21 cellular contexts compared by ENCODE assay signal in genomic region chr16:901715-902601, GRCh38.
DNase-seq lines count a peak whose midpoint lies in the region; ATAC-seq and TF ChIP-seq lines count a peak whose summit lies in the region.
"Had no signal": no experiment of that assay in that cellular context is flagged by ENCODE, and none has a peak within 500 bp of the region (broad histone marks: within the 10 kb centered on the region; RNA-seq: fewer than 3 reads in every experiment).

No MANE protein-coding gene starts in this region.

- TF ChIP-seq CTCF in WERI-Rb-1 (IDR thresholded peaks at IDR 0.05; ENCODE audit: low read depth, low read length), result no peak
- TF ChIP-seq CTCF in endodermal cell (conservative IDR thresholded peaks at IDR 0.05), result no peak

- H3K9ac ChIP-seq in endodermal cell (ENCODE audit: extremely low read depth, low read length, poor library complexity, severe bottlenecking), result no peak overlapping the region
- H3K9ac ChIP-seq: BLaER1 had no signal

- no peak overlapping the region for H3K27ac ChIP-seq in WERI-Rb-1
- no peak overlapping the region for H3K27ac ChIP-seq in endodermal cell (ENCODE audit: low read depth, low read length)
- H3K27ac ChIP-seq: 22Rv1, BLaER1 had no signal

- H3K4me3 ChIP-seq in WERI-Rb-1 (ENCODE audit: low read depth, low read length), result no peak overlapping the region
- H3K4me3 ChIP-seq in endodermal cell (ENCODE audit: low read length), result no peak overlapping the region
- H3K4me3 ChIP-seq: BLaER1 had no signal

- peak; percentile 48 for DNase-seq in Right ventricle myocardium inferior (ENCODE audit: missing footprints)
- DNase-seq in cardiac septum (ENCODE audit: low spot score), result no peak
- peak in 35 of 42 donors; percentile 35 to 81 (median 62) for DNase-seq in head of caudate nucleus
- peak; percentile 52 for DNase-seq in medulla oblongata (ENCODE audit: extremely low spot score)
- DNase-seq in SHP77 treated with DMSO at 0.1 percent for 48 hours (lab: John Stamatoyannopoulos, UW), result no peak
- DNase-seq in WERI-Rb-1, result no peak
- DNase-seq in endodermal cell, result no peak
- DNase-seq: activated B cell treated with CpG ODN at 0.5 μM for 24 hours; activated CD8-positive, alpha-beta T cell treated with anti-CD3 and anti-CD28 coated beads, Interleukin-2, amount 10 ng/mL, durations not matched to agents 7 days and 5 days; activated T-cell treated with anti-CD3 and anti-CD28 coated beads, Interleukin-2, amount 50 U/mL, for 48 hours; cortex of kidney; NCI-H1417; NCI-H2171; NCI-H69; OCI-M1; stimulated activated CD4-positive, alpha-beta T cell treated with anti-CD3 and anti-CD28 coated beads, Interleukin-15, amount 100 ng/mL, for 24 hours had no signal

- no peaks in the 10 kb centered on the region for H3K4me1 ChIP-seq in endodermal cell (ENCODE audit: control insufficient read depth, insufficient read depth, low read length)

- peaks cover 17% of the 10 kb centered on the region for H3K9me3 Mint-ChIP-seq in endodermal cell
- H3K9me3 Mint-ChIP-seq: activated B cell treated with CpG ODN at 0.5 μM for 24 hours had no signal

- H3K4me3 Mint-ChIP-seq in endodermal cell, result no peak overlapping the region
- H3K4me3 Mint-ChIP-seq: activated B cell treated with CpG ODN at 0.5 μM for 24 hours; activated CD8-positive, alpha-beta T cell treated with anti-CD3 and anti-CD28 coated beads, Interleukin-2, amount 10 ng/mL, durations not matched to agents 7 days and 5 days; T-helper 2 cell treated with Interferon-gamma antibody and Interleukin-4, amounts not matched to agents 5 μg/mL and 100 μg/mL, for 36 hours had no signal

- H3K36me3 ChIP-seq in WERI-Rb-1 (no peaks in the 10 kb centered on the region), endodermal cell (ENCODE audit: control insufficient read depth, insufficient read depth, low read length) (no peaks in the 10 kb centered on the region)

- H3K9me3 ChIP-seq in WERI-Rb-1 (ENCODE audit: severe bottlenecking) (peaks cover 3% of the 10 kb centered on the region), endodermal cell (ENCODE audit: control insufficient read depth, low read length) (no peaks in the 10 kb centered on the region)

- peak; percentile 79 for ATAC-seq in Right ventricle myocardium inferior
- no peak for ATAC-seq in HG02981 (IDR thresholded peaks at IDR 0.05; ENCODE audit: unreplicated experiment)
- ATAC-seq: activated CD8-positive, alpha-beta T cell treated with anti-CD3 and anti-CD28 coated beads, Interleukin-2, amount 10 ng/mL, durations not matched to agents 7 days and 5 days; activated naive CD4-positive, alpha-beta T cell treated with anti-CD3 and anti-CD28 coated beads, Interleukin-2, amount 50 U/mL, for 72 hours had no signal

- 91 to 94% methylated on average over 5 to 32 of the region's 32 CpGs for WGBS in endodermal cell (ENCODE audit: insufficient coverage in 1 of 2, insufficient read length in 1 of 2), 2 experiments

- H3K27me3 Mint-ChIP-seq in endodermal cell (ENCODE audit: insufficient read depth), result no peaks in the 10 kb centered on the region
- H3K27me3 Mint-ChIP-seq: activated B cell treated with CpG ODN at 0.5 μM for 24 hours had no signal

- intact Hi-C loops in Right ventricle myocardium inferior (cut with DNase I) (no loop called here), cardiac septum (cut with DNase I) (no loop called here), head of caudate nucleus (cut with DNase I) (no loop called here)

- no peak overlapping the region for H3K27ac Mint-ChIP-seq in endodermal cell
- H3K27ac Mint-ChIP-seq: activated B cell treated with CpG ODN at 0.5 μM for 24 hours; activated CD8-positive, alpha-beta T cell treated with anti-CD3 and anti-CD28 coated beads, Interleukin-2, amount 10 ng/mL, durations not matched to agents 7 days and 5 days; activated naive CD4-positive, alpha-beta T cell treated with anti-CD3 and anti-CD28 coated beads, Interleukin-2, amount 50 U/mL, for 72 hours; T-helper 2 cell treated with Interferon-gamma antibody and Interleukin-4, amounts not matched to agents 5 μg/mL and 100 μg/mL, for 36 hours had no signal

- H3K4me1 Mint-ChIP-seq in endodermal cell, result no peaks in the 10 kb centered on the region
- H3K4me1 Mint-ChIP-seq: activated B cell treated with CpG ODN at 0.5 μM for 24 hours had no signal

- H3K27me3 ChIP-seq in WERI-Rb-1 (ENCODE audit: insufficient read depth, low read depth, severe bottlenecking), result no peaks in the 10 kb centered on the region
- no peaks in the 10 kb centered on the region for H3K27me3 ChIP-seq in endodermal cell (ENCODE audit: control insufficient read depth, insufficient read depth, low read length, poor library complexity, severe bottlenecking)
- H3K27me3 ChIP-seq: BLaER1 had no signal

- peaks cover 24% of the 10 kb centered on the region for H3K36me3 Mint-ChIP-seq in endodermal cell (ENCODE audit: low read depth)

Comparison
In these comparisons a context has a peak if more than half of its experiments do, and no peak if none do; other contexts are left out.
1. DNase-seq: peak in Right ventricle myocardium inferior (single experiment), head of caudate nucleus (35 of 42) and medulla oblongata (single experiment); none in cardiac septum (single experiment), SHP77 treated with DMSO at 0.1 percent for 48 hours (single experiment), WERI-Rb-1 (single experiment) and endodermal cell (single experiment).